ENCODE assay signal across 39 cellular contexts in genomic region chr6:52149076-52149475, GRCh38. TPM values are rescaled to one million over a fixed set of nuclear protein-coding genes. Genes with fewer than 3 reads are reported as not detected.
"Had no signal": no experiment of that assay in that cellular context is flagged by ENCODE, and none has a peak within 500 bp of the region (broad histone marks: within the 10 kb centered on the region; RNA-seq: fewer than 3 reads in every experiment).

No MANE protein-coding gene starts in this region.

- H3K4me1 ChIP-seq: adrenal gland, body of pancreas, breast epithelium had no signal

- H3K27me3 ChIP-seq: adrenal gland, body of pancreas, brain microvascular endothelial cell, breast epithelium had no signal

- DNase-seq: activated B cell treated with CpG ODN at 0.5 μM for 24 hours; activated CD4-positive, alpha-beta memory T cell treated with anti-CD3 and anti-CD28 coated beads for 36 hours; activated CD4-positive, alpha-beta T cell treated with anti-CD3 and anti-CD28 coated beads for 4 hours; activated CD4-positive, alpha-beta T cell treated with anti-CD3 and anti-CD28 coated beads, Interleukin-2, amount 10 ng/mL, durations not matched to agents 24 days and 14 days; activated CD4-positive, alpha-beta T cell treated with anti-CD3 and anti-CD28 coated beads, Interleukin-2, amount 50 U/mL, for 1 hour; activated CD4-positive, alpha-beta T cell treated with anti-CD3 and anti-CD28 coated beads, Interleukin-2, amount 50 U/mL, for 4 hours; activated CD4-positive, CD25-positive, alpha-beta regulatory T cell treated with anti-CD3 and anti-CD28 coated beads, Interleukin-2, amount 50 U/mL, for 72 hours; activated CD8-positive, alpha-beta memory T cell treated with anti-CD3 and anti-CD28 coated beads, Interleukin-2, amount 50 U/mL, for 4 hours; activated CD8-positive, alpha-beta T cell treated with anti-CD3 and anti-CD28 coated beads for 36 hours; activated effector memory CD4-positive, alpha-beta T cell treated with anti-CD3 and anti-CD28 coated beads, Interleukin-2, amount 50 U/mL, for 16 hours; activated gamma-delta T cell treated with Interleukin-2 at 50 U/mL for 16 hours; activated naive CD4-positive, alpha-beta T cell; activated naive CD4-positive, alpha-beta T cell treated with anti-CD3 and anti-CD28 coated beads for 36 hours; activated naive CD4-positive, alpha-beta T cell treated with anti-CD3 and anti-CD28 coated beads, Interleukin-2, amount 50 U/mL, for 16 hours; activated naive CD8-positive, alpha-beta T cell treated with anti-CD3 and anti-CD28 coated beads for 36 hours; activated T-cell treated with anti-CD3 and anti-CD28 coated beads for 4 hours; activated T-cell treated with anti-CD3 and anti-CD28 coated beads, Interleukin-2, amount 50 U/mL, for 1 hour; activated T-cell treated with anti-CD3 and anti-CD28 coated beads, Interleukin-2, amount 50 U/mL, for 4 hours; activated T-cell treated with anti-CD3 and anti-CD28 coated beads, Interleukin-2, amount 50 U/mL, for 72 hours; adrenal gland; amniotic stem cell; aorta; body of pancreas; brain microvascular endothelial cell; central memory CD4-positive, alpha-beta T cell; T-helper 1 cell; T-helper 2 cell; T-helper 9 cell had no signal

- H3K36me3 ChIP-seq: adrenal gland, brain microvascular endothelial cell, breast epithelium, cardiac muscle cell had no signal

- H3K4me3 ChIP-seq: adrenal gland, body of pancreas, breast epithelium, cardiac muscle cell had no signal

- H3K27ac Mint-ChIP-seq: activated B cell treated with CpG ODN at 0.5 μM for 24 hours; activated CD4-positive, alpha-beta memory T cell treated with anti-CD3 and anti-CD28 coated beads for 36 hours; activated CD4-positive, alpha-beta T cell treated with anti-CD3 and anti-CD28 coated beads, Interleukin-2, amount 10 ng/mL, durations not matched to agents 24 days and 14 days; activated CD8-positive, alpha-beta T cell treated with anti-CD3 and anti-CD28 coated beads for 36 hours; activated naive CD4-positive, alpha-beta T cell treated with anti-CD3 and anti-CD28 coated beads for 36 hours; activated naive CD4-positive, alpha-beta T cell treated with anti-CD3 and anti-CD28 coated beads, Interleukin-2, amount 50 U/mL, for 72 hours; activated naive CD8-positive, alpha-beta T cell treated with anti-CD3 and anti-CD28 coated beads for 36 hours; activated T-cell treated with anti-CD3 and anti-CD28 coated beads, Interleukin-2, amount 50 U/mL, for 72 hours; activated T-helper 1 cell treated with anti-CD3 and anti-CD28 coated beads, Interleukin-12 subunit alpha, Interleukin-12 subunit beta, Interleukin-2, Interleukin-4 antibody, amounts not matched to agents 30 ng/mL and 10 ng/mL and 1 ng/mL, durations not matched to agents 14 hours and 24 hours and 36 hours; activated T-helper 17 cell treated with anti-CD3 and anti-CD28 coated beads, Interleukin-2, amount 50 U/mL, for 72 hours; T-helper 1 cell treated with Interleukin-12 subunit alpha and Interleukin-12 subunit beta and Interleukin-4 antibody, amounts not matched to agents 30 μg/mL and 1 μg/mL, for 36 hours; T-helper 2 cell treated with Interferon-gamma antibody and Interleukin-4, amounts not matched to agents 5 μg/mL and 100 μg/mL, for 36 hours had no signal

- H3K9me3 Mint-ChIP-seq: activated B cell treated with CpG ODN at 0.5 μM for 24 hours; activated CD4-positive, alpha-beta memory T cell treated with anti-CD3 and anti-CD28 coated beads for 36 hours; activated CD4-positive, alpha-beta T cell treated with anti-CD3 and anti-CD28 coated beads, Interleukin-2, amount 10 ng/mL, durations not matched to agents 24 days and 14 days; activated CD8-positive, alpha-beta T cell treated with anti-CD3 and anti-CD28 coated beads for 36 hours; activated naive CD4-positive, alpha-beta T cell treated with anti-CD3 and anti-CD28 coated beads for 36 hours; activated naive CD4-positive, alpha-beta T cell treated with anti-CD3 and anti-CD28 coated beads, Interleukin-2, amount 50 U/mL, for 72 hours; activated naive CD8-positive, alpha-beta T cell treated with anti-CD3 and anti-CD28 coated beads for 36 hours; activated T-cell treated with anti-CD3 and anti-CD28 coated beads, Interleukin-2, amount 50 U/mL, for 4 hours; activated T-cell treated with anti-CD3 and anti-CD28 coated beads, Interleukin-2, amount 50 U/mL, for 72 hours; activated T-helper 1 cell treated with anti-CD3 and anti-CD28 coated beads, Interleukin-12 subunit alpha, Interleukin-12 subunit beta, Interleukin-2, Interleukin-4 antibody, amounts not matched to agents 30 ng/mL and 10 ng/mL and 1 ng/mL, durations not matched to agents 14 hours and 24 hours and 36 hours; activated T-helper 17 cell treated with anti-CD3 and anti-CD28 coated beads, Interleukin-2, amount 50 U/mL, for 72 hours; T-helper 1 cell treated with Interleukin-12 subunit alpha and Interleukin-12 subunit beta and Interleukin-4 antibody, amounts not matched to agents 30 μg/mL and 1 μg/mL, for 36 hours; T-helper 2 cell treated with Interferon-gamma antibody and Interleukin-4, amounts not matched to agents 5 μg/mL and 100 μg/mL, for 36 hours had no signal

- ATAC-seq: activated CD8-positive, alpha-beta T cell treated with anti-CD3 and anti-CD28 coated beads for 36 hours; activated naive CD4-positive, alpha-beta T cell treated with anti-CD3 and anti-CD28 coated beads, Interleukin-2, amount 50 U/mL, for 72 hours; activated T-cell treated with anti-CD3 and anti-CD28 coated beads, Interleukin-2, amount 50 U/mL, for 4 hours; activated T-cell treated with anti-CD3 and anti-CD28 coated beads, Interleukin-2, amount 50 U/mL, for 72 hours; activated T-helper 17 cell treated with anti-CD3 and anti-CD28 coated beads, Interleukin-2, amount 50 U/mL, for 72 hours; body of pancreas had no signal

- H3K4me3 Mint-ChIP-seq: activated B cell treated with CpG ODN at 0.5 μM for 24 hours; activated CD4-positive, alpha-beta memory T cell treated with anti-CD3 and anti-CD28 coated beads for 36 hours; activated CD4-positive, alpha-beta T cell treated with anti-CD3 and anti-CD28 coated beads, Interleukin-2, amount 10 ng/mL, durations not matched to agents 24 days and 14 days; activated CD8-positive, alpha-beta T cell treated with anti-CD3 and anti-CD28 coated beads for 36 hours; activated naive CD4-positive, alpha-beta T cell treated with anti-CD3 and anti-CD28 coated beads for 36 hours; activated naive CD8-positive, alpha-beta T cell treated with anti-CD3 and anti-CD28 coated beads for 36 hours; activated T-cell treated with anti-CD3 and anti-CD28 coated beads, Interleukin-2, amount 50 U/mL, for 4 hours; activated T-cell treated with anti-CD3 and anti-CD28 coated beads, Interleukin-2, amount 50 U/mL, for 72 hours; activated T-helper 1 cell treated with anti-CD3 and anti-CD28 coated beads, Interleukin-12 subunit alpha, Interleukin-12 subunit beta, Interleukin-2, Interleukin-4 antibody, amounts not matched to agents 30 ng/mL and 10 ng/mL and 1 ng/mL, durations not matched to agents 14 hours and 24 hours and 36 hours; activated T-helper 17 cell treated with anti-CD3 and anti-CD28 coated beads, Interleukin-2, amount 50 U/mL, for 72 hours; T-helper 1 cell treated with Interleukin-12 subunit alpha and Interleukin-12 subunit beta and Interleukin-4 antibody, amounts not matched to agents 30 μg/mL and 1 μg/mL, for 36 hours; T-helper 2 cell treated with Interferon-gamma antibody and Interleukin-4, amounts not matched to agents 5 μg/mL and 100 μg/mL, for 36 hours had no signal

- FAIRE-seq: astrocyte, TTC549 had no signal

- H3K9me3 ChIP-seq: adrenal gland, body of pancreas, breast epithelium had no signal

- H3K4me1 Mint-ChIP-seq: activated B cell treated with CpG ODN at 0.5 μM for 24 hours; activated naive CD8-positive, alpha-beta T cell treated with anti-CD3 and anti-CD28 coated beads for 36 hours had no signal

- H3K27ac ChIP-seq: adrenal gland, body of pancreas, brain microvascular endothelial cell, breast epithelium, cardiac muscle cell, VCaP had no signal

- H3K36me3 Mint-ChIP-seq: activated CD4-positive, alpha-beta memory T cell treated with anti-CD3 and anti-CD28 coated beads for 36 hours; activated naive CD4-positive, alpha-beta T cell treated with anti-CD3 and anti-CD28 coated beads, Interleukin-2, amount 50 U/mL, for 72 hours; activated naive CD8-positive, alpha-beta T cell treated with anti-CD3 and anti-CD28 coated beads for 36 hours had no signal

RNA-seq across cellular contexts. Expression of gene IL17A, which starts 37.1 kb away (rescaled TPM):
- total RNA-seq: activated B cell treated with CpG ODN at 0.5 μM for 24 hours; activated CD4-positive, alpha-beta T cell treated with anti-CD3 and anti-CD28 coated beads, Interleukin-2, amount 10 ng/mL, durations not matched to agents 24 days and 14 days; activated CD8-positive, alpha-beta T cell treated with anti-CD3 and anti-CD28 coated beads for 36 hours; activated naive CD8-positive, alpha-beta T cell treated with anti-CD3 and anti-CD28 coated beads for 36 hours; activated T-helper 1 cell treated with anti-CD3 and anti-CD28 coated beads, Interleukin-12 subunit alpha, Interleukin-12 subunit beta, Interleukin-2, Interleukin-4 antibody, amounts not matched to agents 30 ng/mL and 10 ng/mL and 1 ng/mL, durations not matched to agents 14 hours and 24 hours and 36 hours; adrenal gland; aorta; astrocyte; body of pancreas; breast epithelium; cardiac muscle cell; cerebellum had no signal
- polyA plus RNA-seq: adrenal gland, aorta, cardiac muscle cell had no signal
